1 cellular context compared by ENCODE assay signal in the genomic region with DNA sequence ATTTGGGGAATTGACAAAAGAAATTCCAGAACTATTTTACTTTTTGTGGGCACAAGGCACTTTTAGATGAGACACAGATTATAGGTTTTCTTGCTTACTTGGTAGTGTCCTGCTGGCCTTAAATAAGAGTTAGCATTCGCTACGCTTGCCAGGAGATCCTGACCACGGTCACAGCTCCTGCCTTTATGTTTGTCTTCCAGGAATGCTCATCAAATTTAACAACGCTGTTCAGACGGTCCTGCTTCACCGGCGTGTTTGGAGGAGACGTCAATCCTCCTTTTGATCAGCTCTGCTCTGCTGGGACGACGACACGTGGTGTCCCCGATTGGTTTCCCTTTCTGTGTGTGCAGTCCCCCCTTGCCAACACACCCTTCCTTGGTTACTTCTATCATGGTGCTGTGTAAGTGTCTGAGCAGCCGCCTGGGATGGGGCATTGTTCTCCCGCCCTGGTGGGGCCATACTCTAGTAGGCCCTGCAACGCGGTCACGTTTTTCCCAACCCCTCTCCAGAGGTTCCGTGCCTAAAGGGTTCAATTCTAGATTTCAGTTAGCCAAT.
TF ChIP-seq lines count a peak whose summit lies in the region.

No MANE protein-coding gene starts in this region.

TF ChIP-seq in WTC11, 78 proteins besides CTCF, POLR2A, EP300 and RAD21 (continued from another document):
- TF ChIP-seq AFF4 (CRISPR knock-in tag; IDR thresholded peaks at IDR 0.05; ENCODE audit: borderline replicate concordance) (no peak), E2F1 (CRISPR knock-in tag; IDR thresholded peaks at IDR 0.05) (no peak), ZNF423 (CRISPR knock-in tag; IDR thresholded peaks at IDR 0.05) (no peak), JUN (CRISPR knock-in tag; IDR thresholded peaks at IDR 0.05) (no peak)
- TF ChIP-seq, protein P1, sequence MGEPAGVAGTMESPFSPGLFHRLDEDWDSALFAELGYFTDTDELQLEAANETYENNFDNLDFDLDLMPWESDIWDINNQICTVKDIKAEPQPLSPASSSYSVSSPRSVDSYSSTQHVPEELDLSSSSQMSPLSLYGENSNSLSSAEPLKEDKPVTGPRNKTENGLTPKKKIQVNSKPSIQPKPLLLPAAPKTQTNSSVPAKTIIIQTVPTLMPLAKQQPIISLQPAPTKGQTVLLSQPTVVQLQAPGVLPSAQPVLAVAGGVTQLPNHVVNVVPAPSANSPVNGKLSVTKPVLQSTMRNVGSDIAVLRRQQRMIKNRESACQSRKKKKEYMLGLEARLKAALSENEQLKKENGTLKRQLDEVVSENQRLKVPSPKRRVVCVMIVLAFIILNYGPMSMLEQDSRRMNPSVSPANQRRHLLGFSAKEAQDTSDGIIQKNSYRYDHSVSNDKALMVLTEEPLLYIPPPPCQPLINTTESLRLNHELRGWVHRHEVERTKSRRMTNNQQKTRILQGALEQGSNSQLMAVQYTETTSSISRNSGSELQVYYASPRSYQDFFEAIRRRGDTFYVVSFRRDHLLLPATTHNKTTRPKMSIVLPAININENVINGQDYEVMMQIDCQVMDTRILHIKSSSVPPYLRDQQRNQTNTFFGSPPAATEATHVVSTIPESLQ (CRISPR knock-in tag; IDR thresholded peaks at IDR 0.05) = no peak
